Comparison of ENCODE assay signal across 8 cellular contexts in the genomic region with DNA sequence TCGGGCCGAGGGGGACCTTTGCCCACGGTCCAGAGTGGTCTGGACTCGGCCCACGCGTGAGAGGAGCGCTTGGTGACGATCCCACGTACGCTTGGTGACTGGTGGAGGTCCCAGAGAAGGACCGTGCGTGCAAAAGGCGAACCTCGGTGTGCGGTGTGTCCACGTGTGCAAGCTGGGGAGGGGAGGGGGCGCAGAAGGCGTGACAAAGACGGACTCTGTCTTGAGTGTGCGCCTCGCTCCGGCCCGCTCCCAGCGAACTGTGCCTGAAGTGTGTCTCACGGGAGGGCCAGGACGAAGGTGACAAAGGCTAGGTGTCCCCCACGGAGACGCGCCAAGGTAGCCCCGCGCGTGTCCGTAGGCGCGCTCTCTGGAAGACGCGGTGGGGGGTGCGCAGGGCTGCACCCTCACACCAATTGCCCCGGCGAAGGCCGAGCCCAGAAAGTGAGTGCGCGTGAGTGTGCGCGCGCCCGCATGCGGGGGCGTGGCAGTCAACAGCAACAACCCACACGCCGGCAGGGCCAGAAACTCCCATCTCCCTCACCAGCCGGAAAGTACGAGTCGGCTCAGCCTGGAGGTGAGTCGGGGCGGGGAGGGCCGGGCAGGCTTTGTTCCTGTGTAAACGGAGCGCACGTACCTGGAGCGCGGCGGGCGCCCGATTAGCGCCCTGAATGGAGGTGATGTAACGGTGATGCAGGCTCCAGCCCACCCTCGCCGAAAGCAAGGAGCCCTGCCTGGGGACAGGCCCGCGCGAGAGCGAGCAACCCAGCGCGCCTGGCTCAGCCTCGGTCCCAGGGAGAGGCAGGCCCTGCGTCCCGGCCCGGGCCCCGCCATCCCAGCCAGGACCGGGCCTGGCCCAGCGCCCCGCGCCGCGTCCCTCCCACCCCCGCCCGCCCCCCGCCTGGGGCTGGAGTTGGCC. TPM values are rescaled to one million over a fixed set of nuclear protein-coding genes. Genes with fewer than 3 reads are reported as not detected.
DNase-seq lines count a peak whose midpoint lies in the region; ATAC-seq, FAIRE-seq and TF ChIP-seq lines count a peak whose summit lies in the region.

A gene with protein sequence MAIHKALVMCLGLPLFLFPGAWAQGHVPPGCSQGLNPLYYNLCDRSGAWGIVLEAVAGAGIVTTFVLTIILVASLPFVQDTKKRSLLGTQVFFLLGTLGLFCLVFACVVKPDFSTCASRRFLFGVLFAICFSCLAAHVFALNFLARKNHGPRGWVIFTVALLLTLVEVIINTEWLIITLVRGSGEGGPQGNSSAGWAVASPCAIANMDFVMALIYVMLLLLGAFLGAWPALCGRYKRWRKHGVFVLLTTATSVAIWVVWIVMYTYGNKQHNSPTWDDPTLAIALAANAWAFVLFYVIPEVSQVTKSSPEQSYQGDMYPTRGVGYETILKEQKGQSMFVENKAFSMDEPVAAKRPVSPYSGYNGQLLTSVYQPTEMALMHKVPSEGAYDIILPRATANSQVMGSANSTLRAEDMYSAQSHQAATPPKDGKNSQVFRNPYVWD (plus strand): TSS at position 521 of the 916 bp plus-strand sequence. CDS start 7,689 bp downstream, outside the sequence.

- DNase-seq in GM23338 (ENCODE audit: low spot score), result peak; percentile 88
- DNase-seq in NCI-H526 (lab: John Stamatoyannopoulos, UW), result peak; percentile 46 to 83
- DNase-seq in activated naive CD4-positive, alpha-beta T cell treated with anti-CD3 and anti-CD28 coated beads, Interleukin-2, amount 10 ng/mL, durations not matched to agents 7 days and 5 days, result peak; percentile 74
- DNase-seq in cardiac muscle cell (ENCODE audit: low read depth in 1 of 2, low spot score in 1 of 2), result peak; percentile 77 to 84
- peak; percentile 91 to 97 (median 92) for DNase-seq in pancreas
- DNase-seq in aorta, result peak; percentile 83 to 88

- no peaks in the 10 kb centered on the region for H3K9me3 Mint-ChIP-seq in GM23338
- no peaks in the 10 kb centered on the region for H3K9me3 Mint-ChIP-seq in activated naive CD4-positive, alpha-beta T cell treated with anti-CD3 and anti-CD28 coated beads, Interleukin-2, amount 10 ng/mL, durations not matched to agents 7 days and 5 days

- H3K27me3 ChIP-seq in ACC112 (ENCODE audit: insufficient read depth, low read length) (peaks cover 41% of the 10 kb centered on the region), GM23338 (ENCODE audit: insufficient read depth) (peaks cover 44% of the 10 kb centered on the region), cardiac muscle cell (no peaks in the 10 kb centered on the region), pancreas (no peaks in the 10 kb centered on the region), aorta (ENCODE audit: control insufficient read depth in 1 of 2, insufficient read depth in 2 of 2, low read length in 1 of 2) (no peaks in the 10 kb centered on the region)

- intact Hi-C loops in pancreas (cut with DNase I) (no loop called here), aorta (cut with DNase I) (loop anchor here in 1 of 2 donors (2.0 kb wide), 2 partner anchors 15 to 23 kb away; no protein-coding TSS in a partner anchor)

- no peaks in the 10 kb centered on the region for H3K9me2 ChIP-seq in GM23338 (ENCODE audit: insufficient read depth)

- H3K36me3 Mint-ChIP-seq in GM23338 (ENCODE audit: low read depth), result no peaks in the 10 kb centered on the region
- no peaks in the 10 kb centered on the region for H3K36me3 Mint-ChIP-seq in activated naive CD4-positive, alpha-beta T cell treated with anti-CD3 and anti-CD28 coated beads, Interleukin-2, amount 10 ng/mL, durations not matched to agents 7 days and 5 days

- H3F3A ChIP-seq in GM23338 (replicated peaks; ENCODE audit: low read depth), result 0 out of 2 replicates have a peak, but pooled peaks cover 9% of the 10 kb centered on the region

- H3K36me3 ChIP-seq in ACC112 (ENCODE audit: insufficient read depth, low read length) (no peaks in the 10 kb centered on the region), GM23338 (ENCODE audit: insufficient read depth) (no peaks in the 10 kb centered on the region), cardiac muscle cell (no peaks in the 10 kb centered on the region), pancreas (no peaks in the 10 kb centered on the region), aorta (ENCODE audit: control insufficient read depth in 1 of 2, insufficient read depth in 2 of 2, low read length in 1 of 2) (no peaks in the 10 kb centered on the region)

- no peaks in the 10 kb centered on the region for H3K9me3 ChIP-seq in cardiac muscle cell (ENCODE audit: low read depth)
- no peaks in the 10 kb centered on the region for H3K9me3 ChIP-seq in pancreas
- H3K9me3 ChIP-seq in aorta (ENCODE audit: control insufficient read depth, low read length), result no peaks in the 10 kb centered on the region

- FAIRE-seq in pancreas (lab: Jason Lieb, UNC), result no peak

- H3K4me1 ChIP-seq in ACC112 (ENCODE audit: control insufficient read depth, insufficient read depth, low read length, unreplicated experiment) (peaks cover 4% of the 10 kb centered on the region), GM23338 (ENCODE audit: insufficient read depth) (peaks cover 29% of the 10 kb centered on the region), cardiac muscle cell (ENCODE audit: low read depth) (peaks cover 38% of the 10 kb centered on the region), pancreas (peaks cover 39 to 45% (median 39%) of the 10 kb centered on the region in 3 donors), aorta (ENCODE audit: control insufficient read depth in 1 of 2, insufficient read depth in 2 of 2, low read length in 2 of 2) (no peaks in the 10 kb centered on the region)

- H3K4me3 ChIP-seq in ACC112 (ENCODE audit: low read depth, low read length) (peak within 1 kb of the TSS; percentile 52), GM23338 (peak within 1 kb of the TSS; percentile 87), cardiac muscle cell (peak within 1 kb of the TSS; percentile 79), pancreas (peak within 1 kb of the TSS; percentile 42 to 89 (median 81)), aorta (ENCODE audit: low read length in 2 of 2) (peak within 1 kb of the TSS; percentile 54 to 84)

- H3K4me1 Mint-ChIP-seq in GM23338, result peaks cover 42% of the 10 kb centered on the region
- peaks cover 15% of the 10 kb centered on the region for H3K4me1 Mint-ChIP-seq in activated naive CD4-positive, alpha-beta T cell treated with anti-CD3 and anti-CD28 coated beads, Interleukin-2, amount 10 ng/mL, durations not matched to agents 7 days and 5 days

- TF ChIP-seq CTCF in GM23338 (conservative IDR thresholded peaks at IDR 0.05; ENCODE audit: low read depth in 2 of 2), result no peak
- no peak for TF ChIP-seq CTCF in cardiac muscle cell (IDR thresholded peaks at IDR 0.05; ENCODE audit: low read depth, low read length)
- TF ChIP-seq CTCF in pancreas (IDR thresholded peaks at IDR 0.05), result no peak

- H3K27ac Mint-ChIP-seq in GM23338, result no peak within 1 kb of the TSS
- no peak within 1 kb of the TSS for H3K27ac Mint-ChIP-seq in activated naive CD4-positive, alpha-beta T cell treated with anti-CD3 and anti-CD28 coated beads, Interleukin-2, amount 10 ng/mL, durations not matched to agents 7 days and 5 days

- H4K20me1 ChIP-seq in GM23338 (replicated peaks; ENCODE audit: insufficient read depth), result no peaks in the 10 kb centered on the region; the same call in 1 of the 2 replicates

- H2AFZ ChIP-seq in ACC112 (ENCODE audit: low read length, unreplicated experiment) (no peak within 1 kb of the TSS), GM23338 (peak within 1 kb of the TSS; percentile 93)

- CTCF ChIA-PET in activated naive CD4-positive, alpha-beta T cell treated with anti-CD3 and anti-CD28 coated beads, Interleukin-2, amount 10 ng/mL, durations not matched to agents 7 days and 5 days (lab: Charles Lee), result no interaction called here

- H3K79me2 ChIP-seq in ACC112 (ENCODE audit: control insufficient read depth, insufficient read depth, low read length, unreplicated experiment) (no peaks in the 10 kb centered on the region), GM23338 (replicated peaks; ENCODE audit: insufficient read depth) (no peaks in the 10 kb centered on the region; the same call in none of the 2 replicates)

- peaks cover 39% of the 10 kb centered on the region for H3K27me3 Mint-ChIP-seq in GM23338 (ENCODE audit: insufficient read depth, low read depth, poor library complexity)
- peaks cover 99% of the 10 kb centered on the region for H3K27me3 Mint-ChIP-seq in activated naive CD4-positive, alpha-beta T cell treated with anti-CD3 and anti-CD28 coated beads, Interleukin-2, amount 10 ng/mL, durations not matched to agents 7 days and 5 days

- ATAC-seq in GM23338 (peak; percentile 62), pancreas (peak; percentile 55 to 70 (median 63)), aorta (ENCODE audit: low FRiP score) (peak; percentile 70), HG03432 (IDR thresholded peaks at IDR 0.05; ENCODE audit: unreplicated experiment) (no peak)

- WGBS in pancreas, 2 donors, result 0 to 1% methylated on average over 83 to 89 of the region's 89 CpGs
- 0% methylated on average over 84 to 89 of the region's 89 CpGs for WGBS in aorta, 2 donors

- peak within 1 kb of the TSS; percentile 95 for H3K4me2 ChIP-seq in GM23338

- H3K4me3 Mint-ChIP-seq in GM23338, result peak within 1 kb of the TSS; percentile 83
- peak within 1 kb of the TSS; percentile 21 for H3K4me3 Mint-ChIP-seq in activated naive CD4-positive, alpha-beta T cell treated with anti-CD3 and anti-CD28 coated beads, Interleukin-2, amount 10 ng/mL, durations not matched to agents 7 days and 5 days

- no peak within 1 kb of the TSS for H3K27ac ChIP-seq in ACC112 (ENCODE audit: low read depth, low read length)
- H3K27ac ChIP-seq in GM23338 (ENCODE audit: low read depth), result no peak within 1 kb of the TSS
- peak within 1 kb of the TSS; percentile 97 for H3K27ac ChIP-seq in cardiac muscle cell
- H3K27ac ChIP-seq in pancreas, result peak within 1 kb of the TSS; percentile 99
- H3K27ac ChIP-seq in aorta (ENCODE audit: low read depth in 1 of 2, low read length in 2 of 2), result peak within 1 kb of the TSS; percentile 73 to 91

RNA-seq across cellular contexts. Expression of the gene that starts here (rescaled TPM):
- 20.7 and 22.4 TPM in 2 replicates for total RNA-seq in GM23338 (2014; rRNA removed; shearing (Covaris generic))
- 8.9 and 9.0 TPM in 2 replicates for polyA plus RNA-seq in GM23338 (2016; fragmentation: Nextera tagmentation; extraction: Ambion mirVana)
- total RNA-seq in cardiac muscle cell, result 114 and 125 TPM in 2 replicates
- 106 and 117 TPM in 2 replicates for polyA plus RNA-seq in cardiac muscle cell
- 100 to 1,000 TPM in 1 of 6 donors, 10 to 100 TPM in 5; 38.2 to 106 (median 49.9) TPM for total RNA-seq in pancreas
- polyA plus RNA-seq in pancreas, result 10 to 100 TPM; 40.4 to 68.0 TPM
- 10 to 100 TPM; 43.6 to 51.7 TPM for total RNA-seq in aorta
- 10 to 100 TPM; 31.6 to 59.4 TPM for polyA plus RNA-seq in aorta

Comparison
In these comparisons a context has a peak if more than half of its experiments do, and no peak if none do; other contexts are left out.
1. H3K27ac ChIP-seq: peak in cardiac muscle cell (single experiment), pancreas (4 of 4) and aorta (2 of 2); none in ACC112 (single experiment) and GM23338 (single experiment).
2. Peak in every context shown above with its lines, with median percentiles within 50 percentile points of each other: H3K4me3 ChIP-seq and DNase-seq.